Comparison of ENCODE assay signal across 21 cellular contexts in the genomic region with DNA sequence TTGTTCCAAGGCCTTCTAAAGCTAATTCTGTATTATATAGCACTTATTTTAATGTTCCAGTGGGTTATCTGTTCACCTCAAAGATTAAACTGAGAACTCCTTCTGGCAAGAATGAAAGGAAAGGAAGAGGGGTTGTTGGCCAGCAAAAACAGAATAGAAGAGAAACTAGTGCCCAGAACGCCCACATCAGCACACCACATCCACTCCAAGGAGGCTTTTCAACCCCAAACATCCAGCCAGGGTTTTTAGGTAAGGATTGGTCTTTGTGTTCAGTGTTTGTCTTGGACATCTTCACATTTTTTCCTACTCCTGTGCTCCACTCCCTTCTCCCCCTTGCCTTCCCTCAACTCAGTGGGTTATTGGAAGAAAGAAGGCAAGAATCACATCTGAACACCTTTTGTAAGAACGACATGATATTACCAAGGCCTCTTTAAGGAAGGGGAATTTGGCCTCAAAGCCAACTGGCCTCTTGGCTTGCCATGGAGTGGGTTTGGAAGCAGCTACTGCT. TPM values are rescaled to one million over a fixed set of nuclear protein-coding genes. Genes with fewer than 3 reads are reported as not detected.
"Had no signal": no experiment of that assay in that cellular context is flagged by ENCODE, and none has a peak within 500 bp of the region (broad histone marks: within the 10 kb centered on the region; RNA-seq: fewer than 3 reads in every experiment).

No MANE protein-coding gene starts in this region.

- H3K27me3 ChIP-seq: dorsolateral prefrontal cortex, heart left ventricle, left lung, neutrophil, spleen, transverse colon had no signal

- H3K27me3 Mint-ChIP-seq: stimulated activated memory B cell treated with anti-CD40 and anti-IgM and Interleukin-4, amounts not matched to agents 10 μg/mL and 1 μg/mL and 100 μg/mL, for 72 hours; stimulated activated naive CD8-positive, alpha-beta T cell treated with anti-CD3 and anti-CD28 coated beads, Interleukin-15, Interleukin-2, amounts not matched to agents 100 ng/mL and 50 ng/mL, for 24 hours had no signal

- H3K27ac ChIP-seq: dorsolateral prefrontal cortex, left lung, lower lobe of right lung, neutrophil, spleen, transverse colon had no signal

- H3K27ac Mint-ChIP-seq: naive thymus-derived CD4-positive, alpha-beta T cell; stimulated activated memory B cell treated with anti-CD40 and anti-IgM and Interleukin-4, amounts not matched to agents 10 μg/mL and 1 μg/mL and 100 μg/mL, for 72 hours; stimulated activated naive CD8-positive, alpha-beta T cell treated with anti-CD3 and anti-CD28 coated beads, Interleukin-15, Interleukin-2, amounts not matched to agents 100 ng/mL and 50 ng/mL, for 24 hours had no signal

- H3K4me1 Mint-ChIP-seq: naive thymus-derived CD4-positive, alpha-beta T cell; stimulated activated memory B cell treated with anti-CD40 and anti-IgM and Interleukin-4, amounts not matched to agents 10 μg/mL and 1 μg/mL and 100 μg/mL, for 72 hours had no signal

- H3K36me3 ChIP-seq: heart left ventricle, left lung, lower lobe of right lung, neutrophil, spleen, transverse colon had no signal

- H3K4me3 Mint-ChIP-seq: naive thymus-derived CD4-positive, alpha-beta T cell; stimulated activated memory B cell treated with anti-CD40 and anti-IgM and Interleukin-4, amounts not matched to agents 10 μg/mL and 1 μg/mL and 100 μg/mL, for 72 hours; stimulated activated naive CD8-positive, alpha-beta T cell treated with anti-CD3 and anti-CD28 coated beads, Interleukin-15, Interleukin-2, amounts not matched to agents 100 ng/mL and 50 ng/mL, for 24 hours had no signal

- H3K4me1 ChIP-seq: left lung, lower lobe of right lung, spleen, transverse colon had no signal

- ATAC-seq: left lung; lower lobe of right lung; naive thymus-derived CD4-positive, alpha-beta T cell; sciatic nerve; stimulated activated memory B cell treated with anti-CD40 and anti-IgM and Interleukin-4, amounts not matched to agents 10 μg/mL and 1 μg/mL and 100 μg/mL, for 72 hours had no signal

- H3K4me3 ChIP-seq: dorsolateral prefrontal cortex, heart left ventricle, left lung, lower lobe of right lung, spleen, transverse colon had no signal

- H3K36me3 Mint-ChIP-seq: stimulated activated memory B cell treated with anti-CD40 and anti-IgM and Interleukin-4, amounts not matched to agents 10 μg/mL and 1 μg/mL and 100 μg/mL, for 72 hours had no signal

- DNase-seq: cortex of kidney; dorsolateral prefrontal cortex; effector CD8-positive, alpha-beta T cell; heart left ventricle; hippocampal formation; left lung; lower lobe of right lung; mesendoderm; naive thymus-derived CD4-positive, alpha-beta T cell; posterior cingulate gyrus; spleen; stimulated activated CD4-positive, alpha-beta T cell treated with anti-CD3 and anti-CD28 coated beads, Interleukin-15, amount 100 ng/mL, for 24 hours; stimulated activated CD4-positive, alpha-beta T cell treated with anti-CD3 and anti-CD28 coated beads, Interleukin-1b, Interleukin-23, amount 100 ng/mL, for 48 hours; stimulated activated CD4-positive, alpha-beta T cell treated with anti-CD3 and anti-CD28 coated beads, Interleukin-4, amount 100 ng/mL, for 24 hours; transverse colon had no signal

- FAIRE-seq: frontal cortex, islet of Langerhans had no signal

- H3K9me3 ChIP-seq: neutrophil, transverse colon had no signal

RNA-seq across cellular contexts. Expression of a gene that starts 55.8 kb away (rescaled TPM):
- polyA plus RNA-seq: naive thymus-derived CD4-positive, alpha-beta T cell had no signal
